Comparison of ENCODE assay signal across 23 cellular contexts in the genomic region with DNA sequence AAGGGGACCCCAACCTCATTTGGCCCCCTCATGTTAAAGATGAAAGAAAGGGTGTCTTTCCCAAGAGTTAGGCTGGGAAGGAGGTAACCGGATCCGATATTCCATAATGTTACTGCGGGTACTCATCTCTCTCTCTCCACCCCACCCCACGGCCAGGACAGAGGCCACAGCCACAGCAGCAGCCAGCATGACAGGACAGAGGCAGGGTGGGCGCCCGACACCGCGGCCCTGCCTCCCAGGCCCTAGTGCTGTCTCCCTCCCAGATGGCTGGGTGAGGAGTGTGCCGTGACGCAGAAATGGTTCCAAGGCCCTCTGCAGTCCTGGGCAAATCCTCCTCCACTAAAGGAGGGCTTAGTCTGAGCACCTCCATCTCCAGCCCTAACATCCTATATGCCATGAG. TPM values are rescaled to one million over a fixed set of nuclear protein-coding genes. Genes with fewer than 3 reads are reported as not detected.
A peak's percentile ranks its signal among the peaks of the same experiment; 100 is the strongest.
DNase-seq lines count a peak whose midpoint lies in the region; ATAC-seq and TF ChIP-seq lines count a peak whose summit lies in the region.
"Had no signal": no experiment of that assay in that cellular context is flagged by ENCODE, and none has a peak within 500 bp of the region (broad histone marks: within the 10 kb centered on the region; RNA-seq: fewer than 3 reads in every experiment).

No MANE protein-coding gene starts in this region.

- no peak overlapping the region for H3K4me3 ChIP-seq in neuronal stem cell (ENCODE audit: low read length in 2 of 2)
- H3K4me3 ChIP-seq: A549; BLaER1 treated with 17β-estradiol and CSF1 and Interleukin-3, amounts not matched to agents 10 nM and 100 nM; HAP-1 had no signal

- no peaks in the 10 kb centered on the region for H3K36me3 ChIP-seq in neuronal stem cell (replicated peaks in 1 of 2; ENCODE audit: control insufficient read depth in 2 of 2, insufficient read depth in 2 of 2, low read length in 2 of 2)
- H3K36me3 ChIP-seq: BE2C; BLaER1 treated with 17β-estradiol and CSF1 and Interleukin-3, amounts not matched to agents 10 nM and 100 nM; HAP-1 had no signal

- no peak overlapping the region for H3K27ac ChIP-seq in neuronal stem cell (replicated peaks; ENCODE audit: low read length)
- H3K27ac ChIP-seq in temporal lobe (ENCODE audit: low read depth, low read length), result peak overlapping the region; percentile 12
- H3K27ac ChIP-seq: A549; BLaER1 treated with 17β-estradiol and CSF1 and Interleukin-3, amounts not matched to agents 10 nM and 100 nM had no signal

- no peak overlapping the region for H3K4me2 ChIP-seq in neuronal stem cell (ENCODE audit: insufficient read depth, low read length, poor library complexity, severe bottlenecking)
- H3K4me2 ChIP-seq: A549; BLaER1 treated with 17β-estradiol and CSF1 and Interleukin-3, amounts not matched to agents 10 nM and 100 nM had no signal

- H2BK15ac ChIP-seq in neuronal stem cell (ENCODE audit: low read length), result no peak overlapping the region

- H3K27me3 Mint-ChIP-seq in CD14-positive monocyte (ENCODE audit: low read depth in 3 of 3) (peaks cover 22 to 33% (median 26%) of the 10 kb centered on the region in 3 donors), T-helper 17 cell (peaks cover 87% of the 10 kb centered on the region)

- H2BK5ac ChIP-seq in neuronal stem cell (ENCODE audit: low read length), result no peak overlapping the region

- H3K23ac ChIP-seq in neuronal stem cell (ENCODE audit: low read depth, low read length, poor library complexity), result no peak overlapping the region

- peaks cover 0 to 11% of the 10 kb centered on the region in 2 donors for H3K4me1 ChIP-seq in neuronal stem cell (ENCODE audit: control insufficient read depth in 2 of 2, insufficient read depth in 1 of 2, low read depth in 1 of 2, low read length in 2 of 2)
- H3K4me1 ChIP-seq: BE2C had no signal

- peak overlapping the region; percentile 66 for H4K91ac ChIP-seq in neuronal stem cell (ENCODE audit: low read depth, low read length, poor library complexity)

- H3K14ac ChIP-seq in neuronal stem cell (ENCODE audit: low read length), result no peak overlapping the region

- H3K9ac ChIP-seq in neuronal stem cell (ENCODE audit: low read depth, low read length, poor library complexity), result no peak overlapping the region
- H3K9ac ChIP-seq: BLaER1 treated with 17β-estradiol and CSF1 and Interleukin-3, amounts not matched to agents 10 nM and 100 nM had no signal

- H4K8ac ChIP-seq in neuronal stem cell (ENCODE audit: low read depth, low read length), result no peak overlapping the region

- H3K4me1 Mint-ChIP-seq in CD14-positive monocyte (peaks cover 28% of the 10 kb centered on the region), T-helper 17 cell (peaks cover 3% of the 10 kb centered on the region)
- H3K4me1 Mint-ChIP-seq: CD4-positive, alpha-beta memory T cell had no signal

- ATAC-seq in T-helper 17 cell, result no peak
- ATAC-seq: A549 had no signal

- no peak overlapping the region for H2AK5ac ChIP-seq in neuronal stem cell (ENCODE audit: low read depth, low read length)

- no CpG with 5 or more reads among the region's 10 CpGs for WGBS in neuronal stem cell (ENCODE audit: extremely low coverage in 2 of 2, insufficient read length in 2 of 2, insufficient replicate concordance in 1 of 2), 2 donors

- H3K4ac ChIP-seq in neuronal stem cell (ENCODE audit: low read length), result no peak overlapping the region

- H3K9me3 ChIP-seq in T-helper 17 cell (ENCODE audit: control insufficient read depth, low read length, poor library complexity, severe bottlenecking) (no peaks in the 10 kb centered on the region), neuronal stem cell (replicated peaks in 1 of 2; ENCODE audit: control insufficient read depth in 2 of 2, insufficient read depth in 1 of 2, low read depth in 1 of 2, low read length in 2 of 2) (no peaks in the 10 kb centered on the region)
- H3K9me3 ChIP-seq: A549; BE2C; BLaER1 treated with 17β-estradiol and CSF1 and Interleukin-3, amounts not matched to agents 10 nM and 100 nM; HAP-1 had no signal

- no peaks in the 10 kb centered on the region for H3K79me1 ChIP-seq in neuronal stem cell (ENCODE audit: low read depth, low read length)

- H3K18ac ChIP-seq in neuronal stem cell (ENCODE audit: low read length), result no peak overlapping the region

- H3K36me3 Mint-ChIP-seq in CD14-positive monocyte (peaks cover 21 to 47% of the 10 kb centered on the region in 2 donors), T-helper 17 cell (ENCODE audit: low read depth) (peaks cover 6% of the 10 kb centered on the region)
- H3K36me3 Mint-ChIP-seq: CD4-positive, alpha-beta memory T cell had no signal

- H3K9me3 Mint-ChIP-seq in CD14-positive monocyte, result peaks cover 0 to 5% (median 0%) of the 10 kb centered on the region in 7 donors

- no peak overlapping the region for H2BK12ac ChIP-seq in neuronal stem cell (ENCODE audit: low read length)

- H3K27me3 ChIP-seq in neuronal stem cell (ENCODE audit: control insufficient read depth in 3 of 3, insufficient read depth in 3 of 3, low read depth in 1 of 3, low read length in 3 of 3), result peaks cover 0 to 83% (median 21%) of the 10 kb centered on the region in 3 experiments
- H3K27me3 ChIP-seq: BE2C; BLaER1 treated with 17β-estradiol and CSF1 and Interleukin-3, amounts not matched to agents 10 nM and 100 nM had no signal

- DNase-seq in CD14-positive monocyte (ENCODE audit: low spot score), result peak; percentile 32
- DNase-seq in T-helper 17 cell, result no peak
- no peak for DNase-seq in neuronal stem cell (ENCODE audit: low spot score)
- DNase-seq in NCI-H1105 (lab: John Stamatoyannopoulos, UW), result no peak
- no peak for DNase-seq in activated effector memory CD4-positive, alpha-beta T cell treated with Interleukin-2 at 50 U/mL for 16 hours
- DNase-seq in activated CD4-positive, CD25-positive, alpha-beta regulatory T cell treated with anti-CD3 and anti-CD28 coated beads, Interleukin-2, amount 50 U/mL, for 72 hours, result no peak
- DNase-seq: 8988T; ACHN; AML-193; BE2C; Calu3; CD4-positive, alpha-beta memory T cell; COR-L47; DMS53; DMS79 treated with DMSO at 0.1 percent for 48 hours; GF-D8; GOT3 had no signal

- intact Hi-C loops in CD14-positive monocyte (cut with micrococcal nuclease), result no loop called here

- H3K4me3 Mint-ChIP-seq in CD14-positive monocyte (no peak overlapping the region), T-helper 17 cell (peak overlapping the region; percentile 50)
- H3K4me3 Mint-ChIP-seq: CD4-positive, alpha-beta memory T cell had no signal

- no peak overlapping the region for H2BK120ac ChIP-seq in neuronal stem cell (ENCODE audit: low read depth, low read length)

- H2AFZ ChIP-seq in neuronal stem cell (ENCODE audit: low read length), result no peak overlapping the region

- TF ChIP-seq CTCF in CD14-positive monocyte (IDR thresholded peaks at IDR 0.05), result no peak

- no peak overlapping the region for H3K27ac Mint-ChIP-seq in CD14-positive monocyte
- no peak overlapping the region for H3K27ac Mint-ChIP-seq in T-helper 17 cell

RNA-seq across cellular contexts. Expression of gene SLC6A12, which starts 6.2 kb away (rescaled TPM):
- polyA plus RNA-seq in CD14-positive monocyte, result 1 to 10 TPM; 5.7 to 8.0 TPM
- total RNA-seq in T-helper 17 cell (not detected), temporal lobe (11.1 TPM)
- 0.18 TPM for polyA plus RNA-seq in neuronal stem cell (2013, experiment 1 of 2)
- polyA plus RNA-seq in neuronal stem cell (2013, experiment 2 of 2), result 0.22 TPM
- total RNA-seq: G401 had no signal
- polyA plus RNA-seq: CD4-positive, alpha-beta memory T cell had no signal

RNA-seq across cellular contexts. Expression of gene SLC6A13, which starts 54.8 kb away (rescaled TPM):
- polyA plus RNA-seq in CD14-positive monocyte, result not detected
- under 1 TPM; 0.26 to 0.72 TPM for total RNA-seq in T-helper 17 cell
- polyA plus RNA-seq in neuronal stem cell (2013, experiment 1 of 2), result 0.08 TPM
- polyA plus RNA-seq in neuronal stem cell (2013, experiment 2 of 2), result 0.07 TPM
- 14.0 TPM for total RNA-seq in temporal lobe
- total RNA-seq: Daoy, G401 had no signal

Comparison
In these comparisons a context has a peak if more than half of its experiments do, and no peak if none do; other contexts are left out.
1. RNA of gene SLC6A12, which starts 6.2 kb away (total RNA-seq): 11.1 TPM in temporal lobe (single experiment); not detected in T-helper 17 cell; every median in the first group is over 10 times any median in the second.